9 cellular contexts compared by ENCODE assay signal in genomic region chr12:48197967-48198618, GRCh38. TPM values are rescaled to one million over a fixed set of nuclear protein-coding genes. Genes with fewer than 3 reads are reported as not detected.
A peak's percentile ranks its signal among the peaks of the same experiment; 100 is the strongest.
DNase-seq lines count a peak whose midpoint lies in the region; ATAC-seq and TF ChIP-seq lines count a peak whose summit lies in the region.
"Had no signal": no experiment of that assay in that cellular context is flagged by ENCODE, and none has a peak within 500 bp of the region (broad histone marks: within the 10 kb centered on the region; RNA-seq: fewer than 3 reads in every experiment).

No MANE protein-coding gene starts in this region.

- 0 to 2% (median 1%) methylated on average over 7 to 38 of the region's 38 CpGs for WGBS in stomach, 5 donors

- no peaks in the 10 kb centered on the region for H3K27me3 Mint-ChIP-seq in neural progenitor cell (ENCODE audit: insufficient read depth, low read depth)

- H2AFZ ChIP-seq in neural progenitor cell (replicated peaks): peak overlapping the region; percentile 82

- H4K20me1 ChIP-seq in neural progenitor cell (ENCODE audit: low read depth): no peaks in the 10 kb centered on the region

- no peaks in the 10 kb centered on the region for H3K79me2 ChIP-seq in neural progenitor cell (ENCODE audit: low read depth)

- peak; percentile 90 for DNase-seq in COLO829 (ENCODE audit: low spot score)
- DNase-seq in HS-27A (ENCODE audit: low read depth): peak; percentile 67
- peak; percentile 95 for DNase-seq in RWPE2 (ENCODE audit: low spot score)
- DNase-seq in activated effector memory CD4-positive, alpha-beta T cell treated with anti-CD3 and anti-CD28 coated beads, Interleukin-2, amount 50 U/mL, for 16 hours: peak; percentile 96
- DNase-seq in foreskin fibroblast: peak; percentile 91 to 98
- peak; percentile 97 for DNase-seq in neural progenitor cell (ENCODE audit: low spot score)
- peak; percentile 98 for DNase-seq in stomach

- ATAC-seq in GM19468 (IDR thresholded peaks at IDR 0.05; ENCODE audit: extremely low read depth, unreplicated experiment) (peak; percentile 99), RWPE2 (ENCODE audit: low read depth) (peak; percentile 91)

- TF ChIP-seq POLR2A in stomach (IDR thresholded peaks at IDR 0.05): peak in 2 of 4 donors; percentile 87 to 91

- no peaks in the 10 kb centered on the region for H3K27me3 ChIP-seq in RWPE2 (ENCODE audit: insufficient read depth, poor library complexity, severe bottlenecking)
- peaks cover 56% of the 10 kb centered on the region for H3K27me3 ChIP-seq in neural progenitor cell
- H3K27me3 ChIP-seq in stomach: peaks cover 0 to 2% (median 0%) of the 10 kb centered on the region in 3 donors

- H3K36me3 Mint-ChIP-seq in neural progenitor cell: peaks cover 9% of the 10 kb centered on the region

- peak overlapping the region; percentile 84 for H3K27ac Mint-ChIP-seq in neural progenitor cell

- H3K9me3 Mint-ChIP-seq in neural progenitor cell: peaks cover 13% of the 10 kb centered on the region

- peaks cover 19% of the 10 kb centered on the region for H3K4me1 Mint-ChIP-seq in neural progenitor cell

- peaks cover 17% of the 10 kb centered on the region for H3F3A ChIP-seq in neural progenitor cell (ENCODE audit: low read depth)

- no peaks in the 10 kb centered on the region for H3K9me3 ChIP-seq in RWPE2 (ENCODE audit: severe bottlenecking)
- no peaks in the 10 kb centered on the region for H3K9me3 ChIP-seq in neural progenitor cell (ENCODE audit: low read depth)
- H3K9me3 ChIP-seq in stomach: peaks cover 0 to 7% (median 3%) of the 10 kb centered on the region in 4 donors

- H3K36me3 ChIP-seq in RWPE2 (ENCODE audit: low read depth) (no peaks in the 10 kb centered on the region), neural progenitor cell (no peaks in the 10 kb centered on the region), stomach (peaks cover 0 to 5% (median 0%) of the 10 kb centered on the region in 4 donors)

- H3K4me1 ChIP-seq in RWPE2 (ENCODE audit: insufficient read depth, poor library complexity, severe bottlenecking): peaks cover 16% of the 10 kb centered on the region
- peaks cover 6% of the 10 kb centered on the region for H3K4me1 ChIP-seq in neural progenitor cell
- peaks cover 4 to 33% (median 20%) of the 10 kb centered on the region in 4 donors for H3K4me1 ChIP-seq in stomach

- peak overlapping the region; percentile 78 for H3K4me2 ChIP-seq in neural progenitor cell

- H3K4me3 ChIP-seq in RWPE2 (ENCODE audit: severe bottlenecking): peak overlapping the region; percentile 49
- peak overlapping the region; percentile 81 to 89 for H3K4me3 ChIP-seq in foreskin fibroblast (ENCODE audit: low read depth in 1 of 2, low read length in 2 of 2)
- peak overlapping the region; percentile 48 for H3K4me3 ChIP-seq in neural progenitor cell
- H3K4me3 ChIP-seq in stomach: peak overlapping the region; percentile 45 to 70 (median 65)

- H3K27ac ChIP-seq in RWPE2 (ENCODE audit: poor library complexity, severe bottlenecking): peak overlapping the region; percentile 60
- no peak overlapping the region for H3K27ac ChIP-seq in neural progenitor cell
- peak overlapping the region; percentile 92 to 98 (median 96) for H3K27ac ChIP-seq in stomach

- no peak overlapping the region for H3K9ac ChIP-seq in neural progenitor cell

- peak; percentile 28 for TF ChIP-seq CTCF in RWPE2 (IDR thresholded peaks at IDR 0.05; ENCODE audit: poor library complexity, severe bottlenecking)
- TF ChIP-seq CTCF in foreskin fibroblast (IDR thresholded peaks at IDR 0.05; ENCODE audit: low read depth, low read length): no peak
- no peak for TF ChIP-seq CTCF in neural progenitor cell (IDR thresholded peaks at IDR 0.05)
- TF ChIP-seq CTCF in stomach (IDR thresholded peaks at IDR 0.05): no peak

- H3K4me3 Mint-ChIP-seq in neural progenitor cell: peak overlapping the region; percentile 85

- TF ChIP-seq EP300 in stomach (IDR thresholded peaks at IDR 0.05): peak; percentile 2

- intact Hi-C loops in stomach (cut with DNase I; ENCODE audit: low total_unique reads): no loop called here

RNA-seq across cellular contexts. Expression of gene OR10AD1, which starts 5.0 kb away (rescaled TPM):
- total RNA-seq in neural progenitor cell (ENCODE audit: low replicate concordance) (not detected in 2 replicates), stomach (not detected)
- polyA plus RNA-seq in stomach: not detected
- total RNA-seq: subcutaneous adipose tissue had no signal

RNA-seq across cellular contexts. Expression of gene CCDC184, which starts 14.6 kb away (rescaled TPM):
- 0.28 and 1.1 TPM in 2 replicates for total RNA-seq in neural progenitor cell (ENCODE audit: low replicate concordance)
- total RNA-seq in stomach: under 1 TPM in 3 of 5 donors, not detected in 2; 0.29 to 0.89 (median 0.55) TPM
- polyA plus RNA-seq in stomach: 1 to 10 TPM; 1.1 to 4.7 (median 1.3) TPM

RNA-seq across cellular contexts. Expression of gene ASB8, which starts 40.8 kb away (rescaled TPM):
- total RNA-seq in neural progenitor cell (ENCODE audit: low replicate concordance): 4.2 and 5.9 TPM in 2 replicates
- 10 to 100 TPM in 3 of 5 donors, 1 to 10 TPM in 2; 4.3 to 47.2 (median 19.2) TPM for total RNA-seq in stomach
- 10 to 100 TPM; 12.1 to 29.8 (median 15.8) TPM for polyA plus RNA-seq in stomach
